11 cellular contexts compared by ENCODE assay signal in the genomic region with DNA sequence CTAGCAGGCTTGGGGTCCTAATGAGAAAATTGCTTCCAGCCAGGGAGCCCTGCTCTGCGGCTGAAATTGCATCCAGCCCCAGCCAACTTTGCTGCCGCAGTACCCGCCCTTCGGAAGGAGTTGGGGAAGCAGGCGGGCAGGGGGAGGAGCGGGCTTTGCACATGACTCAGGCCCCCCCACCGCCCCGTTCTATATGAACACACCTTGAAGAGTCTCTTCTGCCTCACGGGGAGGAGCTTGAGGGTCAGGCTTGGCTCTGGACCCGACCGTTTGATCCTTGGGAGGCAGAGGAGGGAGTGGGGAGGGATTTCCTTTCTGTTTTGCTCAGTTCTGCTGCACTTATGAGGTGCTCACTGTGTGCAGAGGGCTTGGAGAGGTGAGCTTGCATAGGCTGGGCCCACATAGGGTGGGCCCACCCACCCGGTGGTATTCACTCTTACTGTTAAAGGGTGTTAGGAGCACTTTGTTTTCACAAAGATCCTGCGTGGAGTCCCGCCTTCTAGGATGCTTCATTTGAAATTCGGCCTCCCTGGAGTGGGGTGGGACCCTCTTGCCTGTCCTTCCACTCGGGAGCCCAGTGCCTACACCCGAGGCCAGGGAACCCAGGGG. TPM values are rescaled to one million over a fixed set of nuclear protein-coding genes. Genes with fewer than 3 reads are reported as not detected.
DNase-seq lines count a peak whose midpoint lies in the region; ATAC-seq and TF ChIP-seq lines count a peak whose summit lies in the region.
"Had no signal": no experiment of that assay in that cellular context is flagged by ENCODE, and none has a peak within 500 bp of the region (broad histone marks: within the 10 kb centered on the region; RNA-seq: fewer than 3 reads in every experiment).

No MANE protein-coding gene starts in this region.

- TF ChIP-seq CTCF in right lobe of liver (IDR thresholded peaks at IDR 0.05) = no peak
- no peak for TF ChIP-seq CTCF in type B pancreatic cell (conservative IDR thresholded peaks at IDR 0.05)

- peak overlapping the region; percentile 49 for H3K4me3 ChIP-seq in HUES48 (ENCODE audit: low read depth, low read length)
- no peak overlapping the region for H3K4me3 ChIP-seq in right lobe of liver

- no peaks in the 10 kb centered on the region for H3K9me3 Mint-ChIP-seq in type B pancreatic cell
- H3K9me3 Mint-ChIP-seq: activated naive CD8-positive, alpha-beta T cell treated with anti-CD3 and anti-CD28 coated beads, Interleukin-2, amount 50 U/mL, for 24 hours had no signal

- TF ChIP-seq POLR2A in right lobe of liver (IDR thresholded peaks at IDR 0.05) = no peak
- no peak for TF ChIP-seq POLR2A in GM18505 (IDR thresholded peaks at IDR 0.05; ENCODE audit: borderline replicate concordance, extremely low read depth, insufficient read depth, insufficient read length)

- peaks cover 46% of the 10 kb centered on the region for H3K4me1 Mint-ChIP-seq in type B pancreatic cell (ENCODE audit: unreplicated experiment)

- H3K9ac ChIP-seq in HUES48 (ENCODE audit: low read depth, low read length) = no peak overlapping the region

- H3K36me3 ChIP-seq in HUES48 (ENCODE audit: control insufficient read depth, insufficient read depth, low read length) (no peaks in the 10 kb centered on the region), right lobe of liver (no peaks in the 10 kb centered on the region)

- H3K27me3 Mint-ChIP-seq in type B pancreatic cell = peaks cover 73% of the 10 kb centered on the region

- intact Hi-C loops in right lobe of liver (cut with DNase I) = no loop called here

- H3K27me3 ChIP-seq in HUES48 (ENCODE audit: control insufficient read depth, insufficient read depth, low read length) = peaks cover 99% of the 10 kb centered on the region
- H3K27me3 ChIP-seq in right lobe of liver = no peaks in the 10 kb centered on the region

- no peak for ATAC-seq in right lobe of liver
- ATAC-seq in GM21360 (IDR thresholded peaks at IDR 0.05; ENCODE audit: unreplicated experiment) = no peak
- ATAC-seq in GM18498 (IDR thresholded peaks at IDR 0.05; ENCODE audit: unreplicated experiment) = no peak
- ATAC-seq in GM18505 (IDR thresholded peaks at IDR 0.05; ENCODE audit: unreplicated experiment) = no peak
- ATAC-seq: activated naive CD8-positive, alpha-beta T cell treated with anti-CD3 and anti-CD28 coated beads, Interleukin-2, amount 50 U/mL, for 24 hours had no signal

- WGBS in right lobe of liver (ENCODE audit: insufficient coverage, low coverage, low lambda C conversion rate, missing lambda C conversion rate) = no CpG with 5 or more reads among the region's 17 CpGs

- peak overlapping the region; percentile 71 for H3K4me3 Mint-ChIP-seq in type B pancreatic cell
- H3K4me3 Mint-ChIP-seq: activated naive CD8-positive, alpha-beta T cell treated with anti-CD3 and anti-CD28 coated beads, Interleukin-2, amount 50 U/mL, for 24 hours had no signal

- peak; percentile 87 for DNase-seq in cerebellar cortex (ENCODE audit: low spot score)
- DNase-seq in right lobe of liver = no peak
- DNase-seq in type B pancreatic cell (ENCODE audit: extremely low spot score, unreplicated experiment) = peak; percentile 80
- no peak for DNase-seq in RKO (ENCODE audit: low spot score)
- DNase-seq: activated naive CD8-positive, alpha-beta T cell treated with anti-CD3 and anti-CD28 coated beads, Interleukin-2, amount 50 U/mL, for 24 hours; NCI-H446 treated with DMSO at 0.1 percent for 48 hours; stimulated activated CD4-positive, alpha-beta T cell treated with anti-CD3 and anti-CD28 coated beads, Interleukin-2, amount 100 ng/mL, for 24 hours had no signal

- no peaks in the 10 kb centered on the region for H3K9me3 ChIP-seq in HUES48 (ENCODE audit: control insufficient read depth, insufficient read depth, low read length)
- no peaks in the 10 kb centered on the region for H3K9me3 ChIP-seq in right lobe of liver

- H3K4me1 ChIP-seq in HUES48 (ENCODE audit: control insufficient read depth, insufficient read depth, low read length) = peaks cover 60% of the 10 kb centered on the region
- H3K4me1 ChIP-seq in right lobe of liver = peaks cover 0 to 23% (median 11%) of the 10 kb centered on the region in 4 donors

- peak overlapping the region; percentile 82 for H3K27ac Mint-ChIP-seq in type B pancreatic cell
- H3K27ac Mint-ChIP-seq: activated naive CD8-positive, alpha-beta T cell treated with anti-CD3 and anti-CD28 coated beads, Interleukin-2, amount 50 U/mL, for 24 hours had no signal

- no peaks in the 10 kb centered on the region for H3K36me3 Mint-ChIP-seq in type B pancreatic cell

- peak overlapping the region; percentile 37 for H3K27ac ChIP-seq in HUES48 (ENCODE audit: low read depth, low read length)
- H3K27ac ChIP-seq in right lobe of liver = peak overlapping the region; percentile 51 to 69 (median 57)

RNA-seq across cellular contexts. Expression of gene LYL1, which starts 46.5 kb away (rescaled TPM):
- 1 to 10 TPM; 1.1 to 3.7 (median 2.3) TPM for total RNA-seq in right lobe of liver
- 0.19 TPM in 1 of 2 replicates, not detected in the other for total RNA-seq in type B pancreatic cell (ENCODE audit: low replicate concordance)

Comparison
In these comparisons a context has a peak if more than half of its experiments do, and no peak if none do; other contexts are left out.
1. DNase-seq: peak in cerebellar cortex (single experiment) and type B pancreatic cell (single experiment); none in right lobe of liver (0 of 3) and RKO (single experiment).